ENCODE assay signal across 1 cellular context in genomic region chr4:186201535-186202230, GRCh38.
TF ChIP-seq lines count a peak whose summit lies in the region.

No MANE protein-coding gene starts in this region.

TF ChIP-seq in HepG2, 621 proteins besides CTCF, POLR2A, EP300 and RAD21 (continued from another document):
- TF ChIP-seq THAP9 (CRISPR knock-in tag; IDR thresholded peaks at IDR 0.05; ENCODE audit: borderline replicate concordance), result no peak
- peak; percentile 45; the same call in 1 of the 2 replicates for TF ChIP-seq CBX5 (CRISPR knock-in tag; IDR thresholded peaks at IDR 0.05; ENCODE audit: borderline replicate concordance)
- TF ChIP-seq ZZZ3 (CRISPR knock-in tag; IDR thresholded peaks at IDR 0.05; ENCODE audit: borderline replicate concordance), result no peak
- TF ChIP-seq SSRP1 (CRISPR knock-in tag; IDR thresholded peaks at IDR 0.05), result no peak
- TF ChIP-seq JDP2 (CRISPR knock-in tag; IDR thresholded peaks at IDR 0.05; ENCODE audit: borderline replicate concordance), result no peak
- 0 out of 2 replicates have a peak, but pooled peaks have one; percentile 24 for TF ChIP-seq HOMEZ (CRISPR knock-in tag; IDR thresholded peaks at IDR 0.05; ENCODE audit: low read depth)
- peak in 1 of 2 experiments; percentile 76; a peak in 1 of 4 replicates for TF ChIP-seq HMGXB4 (CRISPR knock-in tag; IDR thresholded peaks at IDR 0.05; ENCODE audit: borderline replicate concordance in 1 of 2, low read depth in 1 of 2)
- TF ChIP-seq ZNF790 (CRISPR knock-in tag; IDR thresholded peaks at IDR 0.05; ENCODE audit: borderline replicate concordance), result no peak
- TF ChIP-seq ZNF709 (CRISPR knock-in tag; IDR thresholded peaks at IDR 0.05), result no peak
- peak; percentile 70; the same call in 1 of the 3 replicates for TF ChIP-seq MXI1 (IDR thresholded peaks at IDR 0.05; ENCODE audit: borderline replicate concordance, low read depth, low read length)
- TF ChIP-seq ZBTB42 (CRISPR knock-in tag; IDR thresholded peaks at IDR 0.05), result no peak
- no peak for TF ChIP-seq BRF2 (CRISPR knock-in tag; IDR thresholded peaks at IDR 0.05)
- peak; percentile 57 for TF ChIP-seq TFE3 (CRISPR knock-in tag; IDR thresholded peaks at IDR 0.05)
- TF ChIP-seq USF2 (IDR thresholded peaks at IDR 0.05; ENCODE audit: low read depth, low read length), result no peak
- TF ChIP-seq USF2 (CRISPR knock-in tag; IDR thresholded peaks at IDR 0.05; ENCODE audit: borderline replicate concordance), result peak; percentile 52; the same call in 1 of the 2 replicates
- 0 out of 2 replicates have a peak, but pooled peaks have one; percentile 23 for TF ChIP-seq HOXA3 (CRISPR knock-in tag; IDR thresholded peaks at IDR 0.05)
- no peak for TF ChIP-seq PRDM10 (CRISPR knock-in tag; IDR thresholded peaks at IDR 0.05; ENCODE audit: low read depth)
- no peak for TF ChIP-seq RFX1 (IDR thresholded peaks at IDR 0.05)
- no peak for TF ChIP-seq BRCA1 (CRISPR knock-in tag; IDR thresholded peaks at IDR 0.05)
- no peak for TF ChIP-seq ZNF10 (CRISPR knock-in tag; IDR thresholded peaks at IDR 0.05; ENCODE audit: borderline replicate concordance, low read depth)
- no peak for TF ChIP-seq ZFY (CRISPR knock-in tag; IDR thresholded peaks at IDR 0.05)
- TF ChIP-seq ZNF7 (CRISPR knock-in tag; IDR thresholded peaks at IDR 0.05), result no peak
- no peak for TF ChIP-seq ZBTB33 (CRISPR knock-in tag; IDR thresholded peaks at IDR 0.05)
- TF ChIP-seq STAG1 (CRISPR knock-in tag; IDR thresholded peaks at IDR 0.05), result peak; percentile 69
- no peak for TF ChIP-seq REL (CRISPR knock-in tag; conservative IDR thresholded peaks at IDR 0.05)
- TF ChIP-seq ZBTB14 (CRISPR knock-in tag; IDR thresholded peaks at IDR 0.05), result no peak
- peak; percentile 79 for TF ChIP-seq XRCC5 (optimal IDR thresholded peaks at IDR 0.05; ENCODE audit: low read length)
- peak; percentile 63 for TF ChIP-seq SMC3 (IDR thresholded peaks at IDR 0.05; ENCODE audit: low read length)
- peak; percentile 64 for TF ChIP-seq POGZ (CRISPR knock-in tag; IDR thresholded peaks at IDR 0.05)
- TF ChIP-seq BCL6 (CRISPR knock-in tag; IDR thresholded peaks at IDR 0.05), result no peak
- no peak for TF ChIP-seq EHMT2 (IDR thresholded peaks at IDR 0.05; ENCODE audit: borderline replicate concordance, low read depth, low read length)
- no peak for TF ChIP-seq ZNF354B (CRISPR knock-in tag; IDR thresholded peaks at IDR 0.05)
TF ChIP-seq in HepG2: peak in this region for 49.
